Comparison of ENCODE assay signal across 8 cellular contexts in the genomic region with DNA sequence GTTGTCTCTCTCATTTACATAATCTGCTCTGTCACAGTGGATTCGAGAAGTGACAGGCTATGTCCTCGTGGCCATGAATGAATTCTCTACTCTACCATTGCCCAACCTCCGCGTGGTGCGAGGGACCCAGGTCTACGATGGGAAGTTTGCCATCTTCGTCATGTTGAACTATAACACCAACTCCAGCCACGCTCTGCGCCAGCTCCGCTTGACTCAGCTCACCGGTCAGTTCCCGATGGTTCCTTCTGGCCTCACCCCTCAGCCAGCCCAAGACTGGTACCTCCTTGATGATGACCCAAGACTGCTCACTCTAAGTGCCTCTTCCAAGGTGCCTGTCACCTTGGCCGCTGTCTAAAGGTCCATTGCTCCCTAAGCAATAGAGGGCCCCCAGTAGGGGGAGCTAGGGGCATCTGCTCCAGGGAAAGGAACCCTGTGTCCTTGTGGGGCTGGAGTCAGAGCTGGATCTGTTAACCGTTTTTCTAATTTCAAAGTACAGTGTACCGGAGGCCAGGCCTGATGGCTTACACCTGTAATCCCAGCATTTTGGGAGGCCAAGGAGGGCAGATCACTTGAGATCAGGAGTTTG. TPM values are rescaled to one million over a fixed set of nuclear protein-coding genes. Genes with fewer than 3 reads are reported as not detected.
DNase-seq lines count a peak whose midpoint lies in the region; ATAC-seq, FAIRE-seq and TF ChIP-seq lines count a peak whose summit lies in the region.

No MANE protein-coding gene starts in this region.

- no peak overlapping the region for H3K4me2 ChIP-seq in astrocyte (ENCODE audit: low read length)

- no peak for ATAC-seq in HG03457 (IDR thresholded peaks at IDR 0.05; ENCODE audit: unreplicated experiment)

- no peak overlapping the region for H3K4me3 Mint-ChIP-seq in astrocyte (ENCODE audit: unreplicated experiment)

- peaks cover 4% of the 10 kb centered on the region for H3K4me1 ChIP-seq in astrocyte (ENCODE audit: insufficient read depth, low read length)
- H3K4me1 ChIP-seq in thyroid gland: peaks cover 6 to 30% of the 10 kb centered on the region in 2 donors

- H2AFZ ChIP-seq in astrocyte (ENCODE audit: low read depth, low read length): no peak overlapping the region

- no peak overlapping the region for H3K4me3 ChIP-seq in LNCaP clone FGC (ENCODE audit: low read depth, low read length)
- H3K4me3 ChIP-seq in astrocyte (ENCODE audit: insufficient read depth, low read depth, low read length): no peak overlapping the region
- no peak overlapping the region for H3K4me3 ChIP-seq in thyroid gland (replicated peaks in 1 of 3)

- no peaks in the 10 kb centered on the region for H4K20me1 ChIP-seq in astrocyte (ENCODE audit: insufficient read depth, low read length)

- intact Hi-C loops in thyroid gland (cut with DNase I): no loop called here

- H3K27ac ChIP-seq in astrocyte (ENCODE audit: low read depth, low read length): no peak overlapping the region
- no peak overlapping the region for H3K27ac ChIP-seq in thyroid gland

- no peaks in the 10 kb centered on the region for H3K9me3 Mint-ChIP-seq in astrocyte (ENCODE audit: unreplicated experiment)

- H3K36me3 ChIP-seq in astrocyte (ENCODE audit: insufficient read depth, low read length) (no peaks in the 10 kb centered on the region), thyroid gland (no peaks in the 10 kb centered on the region)

- no peaks in the 10 kb centered on the region for H3K4me1 Mint-ChIP-seq in astrocyte (ENCODE audit: low read depth, unreplicated experiment)

- no peak for FAIRE-seq in astrocyte (lab: Jason Lieb, UNC)

- no peaks in the 10 kb centered on the region for H3K79me2 ChIP-seq in astrocyte (ENCODE audit: insufficient read depth, low read length)

- no peak for TF ChIP-seq POLR2A in thyroid gland (IDR thresholded peaks at IDR 0.05)

- 89 to 95% methylated on average over 15 of the region's 15 CpGs for WGBS in thyroid gland, 2 donors

- 0 out of 2 replicates have a peak, but pooled peaks have one; percentile 7 for TF ChIP-seq CTCF in LNCaP clone FGC (IDR thresholded peaks at IDR 0.05; ENCODE audit: control insufficient read depth, extremely low read depth, insufficient read depth)
- TF ChIP-seq CTCF in astrocyte (IDR thresholded peaks at IDR 0.05; ENCODE audit: insufficient read depth, low read depth, low read length): peak; percentile 24
- TF ChIP-seq CTCF in thyroid gland (IDR thresholded peaks at IDR 0.05): peak in 1 of 6 experiments; percentile 8

- no peak overlapping the region for H3K27ac Mint-ChIP-seq in astrocyte (ENCODE audit: unreplicated experiment)

- H3K36me3 Mint-ChIP-seq in astrocyte (ENCODE audit: low read depth, unreplicated experiment): peaks cover 2% of the 10 kb centered on the region

- H3K9ac ChIP-seq in astrocyte (ENCODE audit: low read length): no peak overlapping the region

- H3K9me3 ChIP-seq in astrocyte (ENCODE audit: insufficient read depth, low read depth, low read length): no peaks in the 10 kb centered on the region
- H3K9me3 ChIP-seq in thyroid gland: no peaks in the 10 kb centered on the region

- DNase-seq in NCI-H146 (lab: John Stamatoyannopoulos, UW) (peak; percentile 18), NCI-H146 treated with DMSO at 0.1 percent for 48 hours (lab: John Stamatoyannopoulos, UW; ENCODE audit: unreplicated experiment) (no peak), LNCaP clone FGC (ENCODE audit: low read depth) (no peak), astrocyte (ENCODE audit: low read depth) (no peak), myocyte (ENCODE audit: low read depth) (peak; percentile 23), HK-2 (ENCODE audit: unreplicated experiment) (no peak), thyroid gland (no peak)

- peaks cover 6% of the 10 kb centered on the region for H3K27me3 Mint-ChIP-seq in astrocyte (ENCODE audit: low read depth, unreplicated experiment)

- H3K27me3 ChIP-seq in astrocyte (ENCODE audit: insufficient read depth, low read length) (peaks cover 26% of the 10 kb centered on the region), thyroid gland (no peaks in the 10 kb centered on the region)

RNA-seq across cellular contexts. Expression of a gene that starts 5.1 kb away (rescaled TPM):
- total RNA-seq in astrocyte (2.6 and 3.8 TPM in 2 replicates), myocyte (178 and 188 TPM in 2 replicates), thyroid gland (10 to 100 TPM; 14.7 to 30.0 (median 20.4) TPM)
- polyA plus RNA-seq in myocyte (2012): 25.0 TPM

RNA-seq across cellular contexts. Expression of a gene that starts 19.3 kb away (rescaled TPM):
- total RNA-seq in astrocyte (124 and 130 TPM in 2 replicates), myocyte (233 and 241 TPM in 2 replicates), thyroid gland (100 to 1,000 TPM in 3 of 4 donors, 10 to 100 TPM in 1; 94.0 to 142 (median 122) TPM)
- 105 TPM for polyA plus RNA-seq in myocyte (2012)

RNA-seq across cellular contexts. Expression of a gene that starts 31.4 kb away (rescaled TPM):
- total RNA-seq in astrocyte (3,078 and 3,088 TPM in 2 replicates), myocyte (1,498 and 1,992 TPM in 2 replicates), thyroid gland (1,000 to 10,000 TPM; 1,344 to 2,817 (median 2,330) TPM)
- 5,312 TPM for polyA plus RNA-seq in myocyte (2012)

RNA-seq across cellular contexts. Expression of a gene that starts 33.0 kb away (rescaled TPM):
- 4.1 and 4.2 TPM in 2 replicates for total RNA-seq in astrocyte
- 4.9 and 5.5 TPM in 2 replicates for total RNA-seq in myocyte
- 5.7 TPM for polyA plus RNA-seq in myocyte (2012)
- 1 to 10 TPM; 4.7 to 7.7 (median 5.6) TPM for total RNA-seq in thyroid gland

RNA-seq across cellular contexts. Expression of a gene that starts 43.0 kb away (rescaled TPM):
- total RNA-seq in astrocyte (138 and 142 TPM in 2 replicates), myocyte (442 and 481 TPM in 2 replicates), thyroid gland (10 to 100 TPM; 60.6 to 84.7 (median 68.7) TPM)
- polyA plus RNA-seq in myocyte (2012): 152 TPM

Comparison
In these comparisons a context has a peak if more than half of its experiments do, and no peak if none do; other contexts are left out.
1. DNase-seq: peak in NCI-H146 (single experiment) and myocyte (single experiment); none in NCI-H146 treated with DMSO at 0.1 percent for 48 hours (single experiment), LNCaP clone FGC (single experiment), astrocyte (single experiment), HK-2 (single experiment) and thyroid gland (0 of 2).